In genomic region chr12:48997719-48998496, GRCh38 we compare ENCODE assay signal across 9 cellular contexts. TPM values are rescaled to one million over a fixed set of nuclear protein-coding genes. Genes with fewer than 3 reads are reported as not detected.
A peak's percentile ranks its signal among the peaks of the same experiment; 100 is the strongest.
DNase-seq lines count a peak whose midpoint lies in the region; ATAC-seq, FAIRE-seq and TF ChIP-seq lines count a peak whose summit lies in the region.
"Had no signal": no experiment of that assay in that cellular context is flagged by ENCODE, and none has a peak within 500 bp of the region (broad histone marks: within the 10 kb centered on the region; RNA-seq: fewer than 3 reads in every experiment).

No MANE protein-coding gene starts in this region.

- no peaks in the 10 kb centered on the region for H3K9me3 ChIP-seq in PC-3 (ENCODE audit: low read length)
- no peaks in the 10 kb centered on the region for H3K9me3 ChIP-seq in ectodermal cell (ENCODE audit: control insufficient read depth, low read length)

- H3K4me1 Mint-ChIP-seq in natural killer cell treated with Interleukin-12 subunit alpha and Interleukin-12 subunit beta and Interleukin-15 and Interleukin-18, amount 100 ng/mL, for 72 hours (ENCODE audit: low read depth in 2 of 2) = peaks cover 37 to 46% of the 10 kb centered on the region in 2 donors

- no peak for FAIRE-seq in D721Med (lab: Jason Lieb, UNC)

- H3K36me3 Mint-ChIP-seq in natural killer cell treated with Interleukin-12 subunit alpha and Interleukin-12 subunit beta and Interleukin-15 and Interleukin-18, amount 100 ng/mL, for 72 hours = peaks cover 17% of the 10 kb centered on the region

- H3K4me2 ChIP-seq in PC-3 (ENCODE audit: low read length) = peak overlapping the region; percentile 92

- no peaks in the 10 kb centered on the region for H3K79me2 ChIP-seq in PC-3 (ENCODE audit: low read length)

- H3K4me3 ChIP-seq in PC-3 (ENCODE audit: low read length) (peak overlapping the region; percentile 69), ectodermal cell (ENCODE audit: insufficient read depth, low read depth, low read length) (peak overlapping the region; percentile 58)

- no peak for TF ChIP-seq CTCF in D721Med (IDR thresholded peaks at IDR 0.05; ENCODE audit: insufficient read depth, missing control alignments)
- TF ChIP-seq CTCF in PC-3 (conservative IDR thresholded peaks at IDR 0.05; ENCODE audit: low read depth, low read length) = no peak

- DNase-seq in D721Med (ENCODE audit: insufficient read length, low spot score) = peak; percentile 82
- peak; percentile 33 for DNase-seq in PC-3
- DNase-seq in natural killer cell treated with Interleukin-12 subunit alpha and Interleukin-12 subunit beta and Interleukin-15 and Interleukin-18, amount 100 ng/mL, for 72 hours (ENCODE audit: low spot score) = no peak
- no peak for DNase-seq in sciatic nerve (ENCODE audit: low spot score)

- no peaks in the 10 kb centered on the region for H4K20me1 ChIP-seq in PC-3 (ENCODE audit: low read length)

- H3K27me3 Mint-ChIP-seq in natural killer cell treated with Interleukin-12 subunit alpha and Interleukin-12 subunit beta and Interleukin-15 and Interleukin-18, amount 100 ng/mL, for 72 hours = peaks cover 43 to 45% of the 10 kb centered on the region in 2 donors

- CTCF ChIA-PET in PC-3 (lab: Charles Lee) = interaction anchor here (0.6 to 1.7 kb wide), 3 partner anchors 20 to 529 kb away, joined by 3 to 10 read pairs (median 7); partner anchors contain the start of gene PRKAG1

- no peaks in the 10 kb centered on the region for H3K9me2 ChIP-seq in PC-3 (replicated peaks; ENCODE audit: low read length)

- peak overlapping the region; percentile 52; the same call in 1 of the 2 replicates for H3K9ac ChIP-seq in PC-3 (ENCODE audit: low read length)

- no peaks in the 10 kb centered on the region for H3K27me3 ChIP-seq in PC-3 (ENCODE audit: low read length)
- peaks cover 78% of the 10 kb centered on the region for H3K27me3 ChIP-seq in ectodermal cell (ENCODE audit: control insufficient read depth, insufficient read depth, low read length, poor library complexity, severe bottlenecking)

- H2AFZ ChIP-seq in PC-3 (ENCODE audit: low read length) = peak overlapping the region; percentile 81

- WGBS in ectodermal cell, 2 experiments = 1% methylated on average over 57 of the region's 57 CpGs

- no peak overlapping the region for H3K27ac Mint-ChIP-seq in natural killer cell treated with Interleukin-12 subunit alpha and Interleukin-12 subunit beta and Interleukin-15 and Interleukin-18, amount 100 ng/mL, for 72 hours

- no peaks in the 10 kb centered on the region for H3K9me3 Mint-ChIP-seq in natural killer cell treated with Interleukin-12 subunit alpha and Interleukin-12 subunit beta and Interleukin-15 and Interleukin-18, amount 100 ng/mL, for 72 hours

- ATAC-seq in GM19438 (IDR thresholded peaks at IDR 0.05; ENCODE audit: low read depth, unreplicated experiment) = peak; percentile 41
- peak; percentile 31 for ATAC-seq in PC-3
- ATAC-seq in natural killer cell treated with Interleukin-12 subunit alpha and Interleukin-12 subunit beta and Interleukin-15 and Interleukin-18, amount 100 ng/mL, for 72 hours = peak; percentile 46 to 66
- ATAC-seq in GM21717 (IDR thresholded peaks at IDR 0.05; ENCODE audit: unreplicated experiment) = no peak
- ATAC-seq in sciatic nerve = no peak
- no peak for ATAC-seq in HG02973 (IDR thresholded peaks at IDR 0.05; ENCODE audit: unreplicated experiment)

- H3F3A ChIP-seq in PC-3 (ENCODE audit: low read length, unreplicated experiment) = no peaks in the 10 kb centered on the region

- H3K36me3 ChIP-seq in PC-3 (ENCODE audit: low read depth, low read length) (peaks cover 8% of the 10 kb centered on the region; the same call in 1 of the 2 replicates), ectodermal cell (ENCODE audit: control insufficient read depth, insufficient read depth, low read length) (no peaks in the 10 kb centered on the region)

- BruUV-seq in PC-3 (replicated peaks; lab: Mats Ljungman, UMichigan) = no TSS peak

- H3K4me1 ChIP-seq in PC-3 (ENCODE audit: insufficient read depth, low read length) = peaks cover 22% of the 10 kb centered on the region
- H3K4me1 ChIP-seq in ectodermal cell (ENCODE audit: control insufficient read depth, insufficient read depth, low read length) = peaks cover 30% of the 10 kb centered on the region

- H3K27ac ChIP-seq in PC-3 (ENCODE audit: low read length) (no peak overlapping the region), ectodermal cell (ENCODE audit: insufficient read depth, low read depth, low read length, poor library complexity, severe bottlenecking) (no peak overlapping the region)

- POLR2A ChIA-PET in PC-3 (lab: Charles Lee; ENCODE audit: unreplicated experiment) = no interaction called here

- H3K4me3 Mint-ChIP-seq in natural killer cell treated with Interleukin-12 subunit alpha and Interleukin-12 subunit beta and Interleukin-15 and Interleukin-18, amount 100 ng/mL, for 72 hours = peak overlapping the region; percentile 56

- intact Hi-C loops in PC-3 (cut with micrococcal nuclease) = loop anchor here (5.0 kb wide), 1 partner anchor 66 kb away; no protein-coding TSS in a partner anchor
- intact Hi-C loops in sciatic nerve (cut with DNase I) = loop anchor here (10.0 kb wide), 1 partner anchor 143 kb away; the partner anchor contains the start of gene DDX23

RNA-seq across cellular contexts. Expression of gene DDN, which starts 1.3 kb away (rescaled TPM):
- 3.5 and 5.6 TPM in 2 replicates for total RNA-seq in PC-3 (2014; rRNA removed)
- polyA plus RNA-seq in ectodermal cell (2013, experiment 1 of 4) = 5.3 TPM
- 5.0 TPM for polyA plus RNA-seq in ectodermal cell (2013, experiment 2 of 4)
- polyA plus RNA-seq in ectodermal cell (2013, experiment 3 of 4) = 3.9 TPM
- 4.0 TPM for polyA plus RNA-seq in ectodermal cell (2013, experiment 4 of 4)
- 1 to 10 TPM in 1 of 2 donors, under 1 TPM in 1; 0.48 to 1.1 TPM for total RNA-seq in natural killer cell treated with Interleukin-12 subunit alpha and Interleukin-12 subunit beta and Interleukin-15 and Interleukin-18, amount 100 ng/mL, for 72 hours
- not detected for total RNA-seq in sciatic nerve

RNA-seq across cellular contexts. Expression of gene WNT1, which starts 19.8 kb away (rescaled TPM):
- not detected in 2 replicates for total RNA-seq in PC-3 (2014; rRNA removed)
- polyA plus RNA-seq in ectodermal cell (2013, experiment 1 of 4) = 98.6 TPM
- polyA plus RNA-seq in ectodermal cell (2013, experiment 2 of 4) = 111 TPM
- polyA plus RNA-seq in ectodermal cell (2013, experiment 3 of 4) = 122 TPM
- polyA plus RNA-seq in ectodermal cell (2013, experiment 4 of 4) = 116 TPM
- not detected for total RNA-seq in natural killer cell treated with Interleukin-12 subunit alpha and Interleukin-12 subunit beta and Interleukin-15 and Interleukin-18, amount 100 ng/mL, for 72 hours
- total RNA-seq in sciatic nerve = not detected
- total RNA-seq: SK-MEL-5 had no signal

RNA-seq across cellular contexts. Expression of gene PRKAG1, which starts 20.7 kb away (rescaled TPM):
- 62.1 and 66.5 TPM in 2 replicates for total RNA-seq in PC-3 (2014; rRNA removed)
- 39.1 TPM for polyA plus RNA-seq in ectodermal cell (2013, experiment 1 of 4)
- 42.3 TPM for polyA plus RNA-seq in ectodermal cell (2013, experiment 2 of 4)
- 34.5 TPM for polyA plus RNA-seq in ectodermal cell (2013, experiment 3 of 4)
- polyA plus RNA-seq in ectodermal cell (2013, experiment 4 of 4) = 37.3 TPM
- 10 to 100 TPM; 63.4 to 70.3 TPM for total RNA-seq in natural killer cell treated with Interleukin-12 subunit alpha and Interleukin-12 subunit beta and Interleukin-15 and Interleukin-18, amount 100 ng/mL, for 72 hours
- 46.4 TPM for total RNA-seq in sciatic nerve

RNA-seq across cellular contexts. Expression of gene WNT10B, which starts 26.4 kb away (rescaled TPM):
- total RNA-seq in PC-3 (2014; rRNA removed) (3.7 and 7.4 TPM in 2 replicates), sciatic nerve (1.1 TPM)
- 31.1 TPM for polyA plus RNA-seq in ectodermal cell (2013, experiment 1 of 4)
- polyA plus RNA-seq in ectodermal cell (2013, experiment 2 of 4) = 28.7 TPM
- polyA plus RNA-seq in ectodermal cell (2013, experiment 3 of 4) = 25.6 TPM
- polyA plus RNA-seq in ectodermal cell (2013, experiment 4 of 4) = 26.8 TPM
- total RNA-seq in natural killer cell treated with Interleukin-12 subunit alpha and Interleukin-12 subunit beta and Interleukin-15 and Interleukin-18, amount 100 ng/mL, for 72 hours = under 1 TPM in 1 of 2 donors, not detected in 1; 0.50 TPM

RNA-seq across cellular contexts. Expression of gene ARF3, which starts 40.6 kb away (rescaled TPM):
- total RNA-seq in PC-3 (2014; rRNA removed) (85.5 and 93.0 TPM in 2 replicates), sciatic nerve (112 TPM)
- polyA plus RNA-seq in ectodermal cell (2013, experiment 1 of 4) = 277 TPM
- polyA plus RNA-seq in ectodermal cell (2013, experiment 2 of 4) = 276 TPM
- polyA plus RNA-seq in ectodermal cell (2013, experiment 3 of 4) = 131 TPM
- polyA plus RNA-seq in ectodermal cell (2013, experiment 4 of 4) = 157 TPM
- 100 to 1,000 TPM; 125 to 156 TPM for total RNA-seq in natural killer cell treated with Interleukin-12 subunit alpha and Interleukin-12 subunit beta and Interleukin-15 and Interleukin-18, amount 100 ng/mL, for 72 hours

Comparison
In these comparisons a context has a peak if more than half of its experiments do, and no peak if none do; other contexts are left out.
1. DNase-seq: peak in D721Med (single experiment) and PC-3 (single experiment); none in natural killer cell treated with Interleukin-12 subunit alpha and Interleukin-12 subunit beta and Interleukin-15 and Interleukin-18, amount 100 ng/mL, for 72 hours (single experiment) and sciatic nerve (single experiment).
2. ATAC-seq: peak in GM19438 (single experiment), PC-3 (single experiment) and natural killer cell treated with Interleukin-12 subunit alpha and Interleukin-12 subunit beta and Interleukin-15 and Interleukin-18, amount 100 ng/mL, for 72 hours (2 of 2); none in GM21717 (single experiment), sciatic nerve (single experiment) and HG02973 (single experiment).